ENCODE assay signal across 12 cellular contexts in the genomic region with DNA sequence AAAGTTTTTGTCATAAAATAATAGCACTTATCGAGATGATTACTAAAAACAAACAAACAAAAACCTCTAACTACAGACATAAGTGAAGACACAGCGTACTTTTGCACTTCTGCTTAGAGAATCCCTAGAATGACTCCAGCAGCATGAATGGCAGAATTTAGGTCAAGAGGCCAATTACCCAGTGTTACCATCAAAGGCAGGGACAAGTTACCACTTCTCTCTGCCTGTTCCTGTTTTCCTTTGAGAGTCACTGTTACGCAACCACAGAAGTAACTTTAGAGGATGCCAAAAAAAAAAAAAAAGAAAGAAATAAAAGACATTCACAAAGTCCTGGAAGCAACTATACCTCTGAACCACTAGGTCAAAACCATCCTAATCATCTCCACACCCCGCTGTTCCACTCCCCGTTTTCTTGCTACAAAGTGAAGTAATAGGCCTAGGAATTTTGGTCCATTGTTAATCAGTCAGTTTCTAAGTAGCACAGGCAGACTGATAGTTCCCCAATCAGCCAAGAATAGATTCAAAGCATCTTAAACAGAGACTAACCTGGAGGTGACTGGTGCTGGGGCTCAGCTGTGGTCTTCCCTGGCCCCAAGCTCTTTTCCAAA. TPM values are rescaled to one million over a fixed set of nuclear protein-coding genes. Genes with fewer than 3 reads are reported as not detected.
A peak's percentile ranks its signal among the peaks of the same experiment; 100 is the strongest.
DNase-seq lines count a peak whose midpoint lies in the region; ATAC-seq, FAIRE-seq and TF ChIP-seq lines count a peak whose summit lies in the region.
"Had no signal": no experiment of that assay in that cellular context is flagged by ENCODE, and none has a peak within 500 bp of the region (broad histone marks: within the 10 kb centered on the region; RNA-seq: fewer than 3 reads in every experiment).

No MANE protein-coding gene starts in this region.

- TF ChIP-seq CTCF in right atrium auricular region (IDR thresholded peaks at IDR 0.05) (no peak), bronchial epithelial cell (IDR thresholded peaks at IDR 0.05; ENCODE audit: insufficient read depth, low read length, severe bottlenecking) (no peak), lower lobe of right lung (IDR thresholded peaks at IDR 0.05) (no peak), kidney (IDR thresholded peaks at IDR 0.05; ENCODE audit: borderline replicate concordance, extremely low read depth, insufficient read depth) (no peak)

- H3K9me3 ChIP-seq in right atrium auricular region: no peaks in the 10 kb centered on the region
- H3K9me3 ChIP-seq in lower lobe of right lung: no peaks in the 10 kb centered on the region
- H3K9me3 ChIP-seq in kidney (ENCODE audit: control insufficient read depth in 1 of 2, low read length in 2 of 2): no peaks in the 10 kb centered on the region
- H3K9me3 ChIP-seq: uterus had no signal

- H3K4me3 ChIP-seq in right atrium auricular region (peak overlapping the region in 1 of 2 donors; percentile 24), bronchial epithelial cell (ENCODE audit: low read depth, low read length) (no peak overlapping the region), lower lobe of right lung (peak overlapping the region; percentile 37), kidney (ENCODE audit: low read length in 2 of 2) (no peak overlapping the region)
- H3K4me3 ChIP-seq: uterus had no signal

- intact Hi-C loops in Right ventricle myocardium superior (cut with DNase I) (no loop called here), lower lobe of right lung (cut with DNase I) (no loop called here), kidney (cut with DNase I) (no loop called here)

- no peaks in the 10 kb centered on the region for H3K36me3 ChIP-seq in right atrium auricular region
- no peaks in the 10 kb centered on the region for H3K36me3 ChIP-seq in bronchial epithelial cell (ENCODE audit: control insufficient read depth, insufficient read depth, low read length)
- no peaks in the 10 kb centered on the region for H3K36me3 ChIP-seq in lower lobe of right lung
- no peaks in the 10 kb centered on the region for H3K36me3 ChIP-seq in kidney (ENCODE audit: control insufficient read depth in 1 of 2, insufficient read depth in 2 of 2, low read length in 2 of 2)
- H3K36me3 ChIP-seq: uterus had no signal

- ATAC-seq in Right ventricle myocardium superior (ENCODE audit: poor library complexity) (peak; percentile 66), lower lobe of right lung (peak; percentile 86 to 88), GM18868 (IDR thresholded peaks at IDR 0.05; ENCODE audit: unreplicated experiment) (no peak)

- H3K9ac ChIP-seq in kidney (ENCODE audit: low read length in 2 of 2): no peak overlapping the region

- H3K27me3 ChIP-seq in right atrium auricular region (no peaks in the 10 kb centered on the region), bronchial epithelial cell (ENCODE audit: control insufficient read depth, insufficient read depth, low read length) (no peaks in the 10 kb centered on the region), lower lobe of right lung (ENCODE audit: low read depth) (no peaks in the 10 kb centered on the region)
- H3K27me3 ChIP-seq: uterus had no signal

- DNase-seq in Right ventricle myocardium superior: no peak
- no peak for DNase-seq in right atrium auricular region (ENCODE audit: low spot score)
- peak; percentile 72 for DNase-seq in bronchial epithelial cell (ENCODE audit: low read depth)
- no peak for DNase-seq in lower lobe of right lung
- DNase-seq in kidney: no peak
- no peak for DNase-seq in NCI-H774 (lab: John Stamatoyannopoulos, UW)
- no peak for DNase-seq in NCI-H446 (lab: John Stamatoyannopoulos, UW)
- DNase-seq: MM.1S; SHP77 treated with DMSO at 0.1 percent for 48 hours; stimulated activated CD4-positive, alpha-beta T cell treated with anti-CD3 and anti-CD28 coated beads, Interleukin-1b, Interleukin-23, amount 100 ng/mL, for 48 hours; uterus had no signal

- no peak for FAIRE-seq in bronchial epithelial cell (lab: Jason Lieb, UNC)
- no peak for FAIRE-seq in kidney (lab: Jason Lieb, UNC)

- H3K27ac ChIP-seq in right atrium auricular region (peak overlapping the region in 1 of 2 donors; percentile 48), lower lobe of right lung (peak overlapping the region; percentile 42), kidney (ENCODE audit: low read depth in 2 of 2, low read length in 2 of 2) (no peak overlapping the region)
- H3K27ac ChIP-seq: uterus had no signal

- H3K4me1 ChIP-seq in right atrium auricular region (no peaks in the 10 kb centered on the region), lower lobe of right lung (peaks cover 40% of the 10 kb centered on the region), kidney (ENCODE audit: control insufficient read depth in 1 of 2, insufficient read depth in 1 of 2, low read depth in 1 of 2, low read length in 2 of 2) (no peaks in the 10 kb centered on the region)
- H3K4me1 ChIP-seq: uterus had no signal

RNA-seq across cellular contexts. Expression of a gene that starts 41.9 kb away (rescaled TPM):
- total RNA-seq in Right ventricle myocardium superior: 2.9 TPM
- total RNA-seq in right atrium auricular region: 1 to 10 TPM; 2.4 to 3.1 TPM
- 1.6 and 2.2 TPM in 2 replicates for total RNA-seq in bronchial epithelial cell
- total RNA-seq in lower lobe of right lung: 38.8 TPM
- 44.8 TPM for total RNA-seq in kidney
- 0.71 TPM for polyA plus RNA-seq in kidney (ENCODE audit: insufficient read depth, low read depth, low replicate concordance)
